21 cellular contexts compared by ENCODE assay signal in genomic region chr19:32098953-32099352, GRCh38.
"Had no signal": no experiment of that assay in that cellular context is flagged by ENCODE, and none has a peak within 500 bp of the region (broad histone marks: within the 10 kb centered on the region; RNA-seq: fewer than 3 reads in every experiment).

No MANE protein-coding gene starts in this region.

- H3K4me3 Mint-ChIP-seq: activated CD4-positive, alpha-beta memory T cell treated with anti-CD3 and anti-CD28 coated beads, Interleukin-2, amount 10 ng/mL, durations not matched to agents 7 days and 5 days; activated CD4-positive, alpha-beta T cell treated with anti-CD3 and anti-CD28 coated beads, Interleukin-2, amount 10 ng/mL, durations not matched to agents 24 days and 14 days; activated naive CD4-positive, alpha-beta T cell treated with anti-CD3 and anti-CD28 coated beads, Interleukin-2, amount 10 ng/mL, durations not matched to agents 7 days and 5 days; activated naive CD8-positive, alpha-beta T cell treated with anti-CD3 and anti-CD28 coated beads, Interleukin-2, amount 50 U/mL, for 24 hours; activated T-cell treated with anti-CD3 and anti-CD28 coated beads, Interleukin-2, amount 50 U/mL, for 72 hours; memory B cell; naive B cell; neural crest cell; T-helper 1 cell treated with Interleukin-12 subunit alpha and Interleukin-12 subunit beta and Interleukin-4 antibody, amounts not matched to agents 30 μg/mL and 1 μg/mL, for 36 hours had no signal

- H3K9me3 Mint-ChIP-seq: activated CD4-positive, alpha-beta memory T cell treated with anti-CD3 and anti-CD28 coated beads, Interleukin-2, amount 10 ng/mL, durations not matched to agents 7 days and 5 days; T-helper 1 cell treated with Interleukin-12 subunit alpha and Interleukin-12 subunit beta and Interleukin-4 antibody, amounts not matched to agents 30 μg/mL and 1 μg/mL, for 36 hours had no signal

- H3K9me3 ChIP-seq: pancreas, upper lobe of right lung had no signal

- H3K4me1 ChIP-seq: foreskin keratinocyte, pancreas, upper lobe of right lung had no signal

- H3K27me3 ChIP-seq: foreskin keratinocyte, upper lobe of right lung had no signal

- H3K27me3 Mint-ChIP-seq: activated CD4-positive, alpha-beta memory T cell treated with anti-CD3 and anti-CD28 coated beads, Interleukin-2, amount 10 ng/mL, durations not matched to agents 7 days and 5 days; activated CD4-positive, alpha-beta T cell treated with anti-CD3 and anti-CD28 coated beads, Interleukin-2, amount 10 ng/mL, durations not matched to agents 24 days and 14 days; memory B cell had no signal

- DNase-seq: activated CD4-positive, alpha-beta memory T cell treated with anti-CD3 and anti-CD28 coated beads, Interleukin-2, amount 10 ng/mL, durations not matched to agents 7 days and 5 days; activated CD4-positive, alpha-beta T cell treated with anti-CD3 and anti-CD28 coated beads, Interleukin-2, amount 10 ng/mL, durations not matched to agents 24 days and 14 days; activated effector memory CD4-positive, alpha-beta T cell treated with Interleukin-2 at 50 U/mL for 16 hours; activated naive CD4-positive, alpha-beta T cell treated with anti-CD3 and anti-CD28 coated beads, Interleukin-2, amount 10 ng/mL, durations not matched to agents 7 days and 5 days; activated naive CD8-positive, alpha-beta T cell treated with anti-CD3 and anti-CD28 coated beads, Interleukin-2, amount 50 U/mL, for 24 hours; activated T-cell treated with anti-CD3 and anti-CD28 coated beads, Interleukin-2, amount 50 U/mL, for 72 hours; cerebellar nuclear complex; foreskin keratinocyte; naive B cell; pancreas; right cardiac atrium; stimulated activated CD4-positive, alpha-beta T cell treated with anti-CD3 and anti-CD28 coated beads, Interleukin-12 subunit alpha, Interleukin-12 subunit beta, amount 100 ng/mL, for 4 hours; stimulated activated CD4-positive, alpha-beta T cell treated with anti-CD3 and anti-CD28 coated beads, Interleukin-4, amount 100 ng/mL, for 4 hours; stimulated activated naive CD8-positive, alpha-beta T cell treated with anti-CD3 and anti-CD28 coated beads, Interleukin-15, Interleukin-2, amounts not matched to agents 100 U/mL and 50 U/mL, for 24 hours; T1000; upper lobe of right lung had no signal

- H3K4me1 Mint-ChIP-seq: activated CD4-positive, alpha-beta memory T cell treated with anti-CD3 and anti-CD28 coated beads, Interleukin-2, amount 10 ng/mL, durations not matched to agents 7 days and 5 days; activated CD4-positive, alpha-beta T cell treated with anti-CD3 and anti-CD28 coated beads, Interleukin-2, amount 10 ng/mL, durations not matched to agents 24 days and 14 days; activated naive CD4-positive, alpha-beta T cell treated with anti-CD3 and anti-CD28 coated beads, Interleukin-2, amount 10 ng/mL, durations not matched to agents 7 days and 5 days; activated naive CD8-positive, alpha-beta T cell treated with anti-CD3 and anti-CD28 coated beads, Interleukin-2, amount 50 U/mL, for 24 hours; memory B cell; naive B cell had no signal

- H3K4me3 ChIP-seq: coronary artery, pancreas, upper lobe of right lung had no signal

- H3K27ac ChIP-seq: coronary artery, foreskin keratinocyte, pancreas, upper lobe of right lung had no signal

- H3K27ac Mint-ChIP-seq: activated CD4-positive, alpha-beta memory T cell treated with anti-CD3 and anti-CD28 coated beads, Interleukin-2, amount 10 ng/mL, durations not matched to agents 7 days and 5 days; activated CD4-positive, alpha-beta T cell treated with anti-CD3 and anti-CD28 coated beads, Interleukin-2, amount 10 ng/mL, durations not matched to agents 24 days and 14 days; activated naive CD4-positive, alpha-beta T cell treated with anti-CD3 and anti-CD28 coated beads, Interleukin-2, amount 10 ng/mL, durations not matched to agents 7 days and 5 days; activated naive CD8-positive, alpha-beta T cell treated with anti-CD3 and anti-CD28 coated beads, Interleukin-2, amount 50 U/mL, for 24 hours; activated T-cell treated with anti-CD3 and anti-CD28 coated beads, Interleukin-2, amount 50 U/mL, for 72 hours; memory B cell; naive B cell; T-helper 1 cell treated with Interleukin-12 subunit alpha and Interleukin-12 subunit beta and Interleukin-4 antibody, amounts not matched to agents 30 μg/mL and 1 μg/mL, for 36 hours had no signal

- FAIRE-seq: pancreas had no signal

- ATAC-seq: activated CD4-positive, CD25-positive, alpha-beta regulatory T cell treated with anti-CD3 and anti-CD28 coated beads, Interleukin-2, amount 50 U/mL, for 24 hours; activated naive CD8-positive, alpha-beta T cell treated with anti-CD3 and anti-CD28 coated beads, Interleukin-2, amount 50 U/mL, for 24 hours; activated T-cell treated with anti-CD3 and anti-CD28 coated beads, Interleukin-2, amount 50 U/mL, for 72 hours; foreskin keratinocyte; pancreas; right cardiac atrium; stimulated activated naive CD8-positive, alpha-beta T cell treated with anti-CD3 and anti-CD28 coated beads, Interleukin-15, Interleukin-2, amounts not matched to agents 100 U/mL and 50 U/mL, for 24 hours; upper lobe of right lung had no signal

- H3K36me3 Mint-ChIP-seq: activated naive CD4-positive, alpha-beta T cell treated with anti-CD3 and anti-CD28 coated beads, Interleukin-2, amount 10 ng/mL, durations not matched to agents 7 days and 5 days; memory B cell; naive B cell had no signal

- H3K36me3 ChIP-seq: pancreas, upper lobe of right lung had no signal
